25 cellular contexts compared by ENCODE assay signal in the genomic region with DNA sequence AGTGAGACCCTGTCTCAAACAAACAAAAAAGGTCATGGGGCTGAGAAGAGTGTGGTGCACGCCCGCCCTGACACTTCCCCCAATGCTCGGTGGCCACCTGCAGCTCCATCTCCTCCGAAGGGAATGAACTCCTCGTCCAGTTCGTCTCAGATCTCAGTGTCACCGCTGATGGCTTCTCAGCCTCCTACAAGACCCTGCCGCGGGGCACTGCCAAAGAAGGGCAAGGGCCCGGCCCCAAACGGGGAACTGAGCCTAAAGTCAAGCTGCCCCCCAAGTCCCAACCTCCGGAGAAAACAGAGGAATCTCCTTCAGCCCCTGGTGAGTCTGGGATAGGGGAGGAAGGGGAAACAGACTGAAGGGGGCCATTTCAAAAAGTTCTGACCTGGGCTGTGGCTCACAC. TPM values are rescaled to one million over a fixed set of nuclear protein-coding genes. Genes with fewer than 3 reads are reported as not detected.
DNase-seq lines count a peak whose midpoint lies in the region; FAIRE-seq and TF ChIP-seq lines count a peak whose summit lies in the region.
"Had no signal": no experiment of that assay in that cellular context is flagged by ENCODE, and none has a peak within 500 bp of the region (broad histone marks: within the 10 kb centered on the region; RNA-seq: fewer than 3 reads in every experiment).

No MANE protein-coding gene starts in this region.

- H3K4me1 ChIP-seq in CD8-positive, alpha-beta memory T cell (ENCODE audit: insufficient read depth, low read length): peaks cover 18% of the 10 kb centered on the region
- peaks cover 32% of the 10 kb centered on the region for H3K4me1 ChIP-seq in neural progenitor cell
- peaks cover 6% of the 10 kb centered on the region for H3K4me1 ChIP-seq in BE2C

- no peaks in the 10 kb centered on the region for H3K27me3 Mint-ChIP-seq in T-helper 2 cell treated with Interferon-gamma antibody and Interleukin-4, amounts not matched to agents 5 μg/mL and 100 μg/mL, for 36 hours (ENCODE audit: low read depth)
- no peaks in the 10 kb centered on the region for H3K27me3 Mint-ChIP-seq in CD8-positive, alpha-beta memory T cell
- H3K27me3 Mint-ChIP-seq in brain (peaks cover 42% of the 10 kb centered on the region), neural progenitor cell (ENCODE audit: insufficient read depth, low read depth) (peaks cover 13% of the 10 kb centered on the region)

- no peak overlapping the region for H3K27ac Mint-ChIP-seq in T-helper 2 cell treated with Interferon-gamma antibody and Interleukin-4, amounts not matched to agents 5 μg/mL and 100 μg/mL, for 36 hours
- H3K27ac Mint-ChIP-seq in CD8-positive, alpha-beta memory T cell: peak overlapping the region in 1 of 8 donors; percentile 64
- H3K27ac Mint-ChIP-seq in brain (no peak overlapping the region), neural progenitor cell (no peak overlapping the region)

- peaks cover 45% of the 10 kb centered on the region for H3F3A ChIP-seq in neural progenitor cell (ENCODE audit: low read depth)

- no peak for FAIRE-seq in frontal cortex (lab: Jason Lieb, UNC)
- FAIRE-seq: colon, endometrium had no signal

- no peak for DNase-seq in T-helper 2 cell treated with Interferon-gamma antibody and Interleukin-4, amounts not matched to agents 5 μg/mL and 100 μg/mL, for 36 hours (ENCODE audit: low spot score)
- DNase-seq in T-helper 2 cell (no peak), neural progenitor cell (ENCODE audit: low spot score) (no peak), kidney tubule cell (ENCODE audit: low spot score) (no peak), frontal cortex (ENCODE audit: low spot score in 2 of 2) (no peak), BE2C (no peak)
- no peak for DNase-seq in CD8-positive, alpha-beta memory T cell
- DNase-seq: 8988T; DMS 273 treated with DMSO at 0.1 percent for 48 hours; NCI-H2171; SHP77 treated with DMSO at 0.1 percent for 48 hours; stimulated activated CD4-positive, alpha-beta T cell treated with anti-CD3 and anti-CD28 coated beads, Interleukin-4, amount 100 ng/mL, for 4 hours had no signal

- no peak overlapping the region for H3K27ac ChIP-seq in CD8-positive, alpha-beta memory T cell (ENCODE audit: low read depth, low read length)
- no peak overlapping the region for H3K27ac ChIP-seq in neural progenitor cell
- H3K27ac ChIP-seq: HL-60 had no signal

- H3K36me3 Mint-ChIP-seq in T-helper 2 cell treated with Interferon-gamma antibody and Interleukin-4, amounts not matched to agents 5 μg/mL and 100 μg/mL, for 36 hours (ENCODE audit: low read depth): no peaks in the 10 kb centered on the region
- H3K36me3 Mint-ChIP-seq in CD8-positive, alpha-beta memory T cell: no peaks in the 10 kb centered on the region
- H3K36me3 Mint-ChIP-seq in brain (no peaks in the 10 kb centered on the region), neural progenitor cell (no peaks in the 10 kb centered on the region)
- H3K36me3 Mint-ChIP-seq: activated naive CD4-positive, alpha-beta T cell treated with anti-CD3 and anti-CD28 coated beads, Interleukin-2, amount 50 U/mL, for 72 hours had no signal

- no peak for TF ChIP-seq CTCF in brain (conservative IDR thresholded peaks at IDR 0.05)
- TF ChIP-seq CTCF in neural progenitor cell (IDR thresholded peaks at IDR 0.05): no peak
- TF ChIP-seq CTCF in BE2C (IDR thresholded peaks at IDR 0.05; ENCODE audit: low read depth, low read length): no peak

- peaks cover 12% of the 10 kb centered on the region for H3K4me1 Mint-ChIP-seq in T-helper 2 cell treated with Interferon-gamma antibody and Interleukin-4, amounts not matched to agents 5 μg/mL and 100 μg/mL, for 36 hours (ENCODE audit: low read depth)
- peaks cover 11 to 34% (median 18%) of the 10 kb centered on the region in 3 donors for H3K4me1 Mint-ChIP-seq in CD8-positive, alpha-beta memory T cell
- peaks cover 46% of the 10 kb centered on the region for H3K4me1 Mint-ChIP-seq in brain
- peaks cover 36% of the 10 kb centered on the region for H3K4me1 Mint-ChIP-seq in neural progenitor cell

- H3K4me3 Mint-ChIP-seq in T-helper 2 cell treated with Interferon-gamma antibody and Interleukin-4, amounts not matched to agents 5 μg/mL and 100 μg/mL, for 36 hours: peak overlapping the region; percentile 91
- H3K4me3 Mint-ChIP-seq in CD8-positive, alpha-beta memory T cell: peak overlapping the region in 6 of 7 donors; percentile 11 to 95 (median 72)
- H3K4me3 Mint-ChIP-seq in brain (peak overlapping the region; percentile 67 to 91 (median 85)), neural progenitor cell (peak overlapping the region; percentile 50)

- POLR2A ChIA-PET in CD8-positive, alpha-beta memory T cell (lab: Charles Lee): interaction anchor here (1.2 to 1.3 kb wide), 2 partner anchors 22 to 99 kb away, joined by 4 to 5 read pairs; no protein-coding TSS in a partner anchor

- no peaks in the 10 kb centered on the region for H3K9me3 Mint-ChIP-seq in T-helper 2 cell treated with Interferon-gamma antibody and Interleukin-4, amounts not matched to agents 5 μg/mL and 100 μg/mL, for 36 hours
- no peaks in the 10 kb centered on the region for H3K9me3 Mint-ChIP-seq in CD8-positive, alpha-beta memory T cell
- H3K9me3 Mint-ChIP-seq in brain: no peaks in the 10 kb centered on the region
- H3K9me3 Mint-ChIP-seq in neural progenitor cell: no peaks in the 10 kb centered on the region
- H3K9me3 Mint-ChIP-seq: activated naive CD4-positive, alpha-beta T cell treated with anti-CD3 and anti-CD28 coated beads, Interleukin-2, amount 50 U/mL, for 72 hours had no signal

- no peaks in the 10 kb centered on the region for H3K9me3 ChIP-seq in CD8-positive, alpha-beta memory T cell (ENCODE audit: low read length)
- no peaks in the 10 kb centered on the region for H3K9me3 ChIP-seq in neural progenitor cell (ENCODE audit: low read depth)
- H3K9me3 ChIP-seq in BE2C: no peaks in the 10 kb centered on the region
- H3K9me3 ChIP-seq: mucosa of descending colon, spleen, stomach, transverse colon had no signal

- CTCF ChIA-PET in CD8-positive, alpha-beta memory T cell (lab: Charles Lee): interaction anchor here (0.9 to 1.9 kb wide), 6 partner anchors 17 to 99 kb away, joined by 3 to 10 read pairs (median 8); a partner anchor contains a TSS

- no peak overlapping the region for H3K9ac ChIP-seq in neural progenitor cell

- H4K20me1 ChIP-seq in neural progenitor cell (ENCODE audit: low read depth): peaks cover 5% of the 10 kb centered on the region

- no peaks in the 10 kb centered on the region for H3K27me3 ChIP-seq in CD8-positive, alpha-beta memory T cell (ENCODE audit: insufficient read depth, low read length, poor library complexity, severe bottlenecking)
- peaks cover 30% of the 10 kb centered on the region for H3K27me3 ChIP-seq in neural progenitor cell
- H3K27me3 ChIP-seq in BE2C: no peaks in the 10 kb centered on the region
- H3K27me3 ChIP-seq: transverse colon had no signal

- H2AFZ ChIP-seq in neural progenitor cell (replicated peaks): no peak overlapping the region

- H3K36me3 ChIP-seq in CD8-positive, alpha-beta memory T cell (ENCODE audit: insufficient read depth, low read length): no peaks in the 10 kb centered on the region
- no peaks in the 10 kb centered on the region for H3K36me3 ChIP-seq in neural progenitor cell
- peaks cover 36% of the 10 kb centered on the region for H3K36me3 ChIP-seq in BE2C
- H3K36me3 ChIP-seq: spleen, stomach, transverse colon had no signal

- H3K79me2 ChIP-seq in neural progenitor cell (ENCODE audit: low read depth): no peaks in the 10 kb centered on the region

- peak overlapping the region; percentile 90 for H3K4me2 ChIP-seq in neural progenitor cell

- H3K4me3 ChIP-seq in CD8-positive, alpha-beta memory T cell (ENCODE audit: low read length): no peak overlapping the region
- H3K4me3 ChIP-seq in neural progenitor cell: no peak overlapping the region
- no peak overlapping the region for H3K4me3 ChIP-seq in BE2C (ENCODE audit: low read depth, low read length)
- H3K4me3 ChIP-seq: mucosa of descending colon had no signal

RNA-seq across cellular contexts. Expression of a gene that starts 4.2 kb away (rescaled TPM):
- 1 to 10 TPM; 6.8 TPM for total RNA-seq in CD8-positive, alpha-beta memory T cell
- polyA plus RNA-seq in CD8-positive, alpha-beta memory T cell: 1.6 TPM
- polyA plus RNA-seq in brain (ENCODE audit: insufficient read depth, low read depth, low replicate concordance): 24.2 TPM
- total RNA-seq in neural progenitor cell (ENCODE audit: low replicate concordance): 6.6 and 8.5 TPM in 2 replicates
- 3.3 TPM for total RNA-seq in frontal cortex
- 923 TPM for polyA plus RNA-seq in BE2C (2012; ENCODE audit: insufficient read depth, insufficient read length, low read depth)

RNA-seq across cellular contexts. Expression of a gene that starts 6.0 kb away (rescaled TPM):
- 10 to 100 TPM; 16.2 to 16.3 TPM for total RNA-seq in CD8-positive, alpha-beta memory T cell
- 29.7 TPM for polyA plus RNA-seq in CD8-positive, alpha-beta memory T cell
- 47.9 TPM for polyA plus RNA-seq in brain (ENCODE audit: insufficient read depth, low read depth, low replicate concordance)
- total RNA-seq in neural progenitor cell (ENCODE audit: low replicate concordance) (3.0 and 11.5 TPM in 2 replicates), frontal cortex (9.0 TPM)
- 69.4 TPM for polyA plus RNA-seq in BE2C (2012; ENCODE audit: insufficient read depth, insufficient read length, low read depth)

RNA-seq across cellular contexts. Expression of a gene that starts 20.2 kb away (rescaled TPM):
- under 1 TPM; 0.47 to 0.50 TPM for total RNA-seq in CD8-positive, alpha-beta memory T cell
- polyA plus RNA-seq in CD8-positive, alpha-beta memory T cell: not detected
- 0.53 TPM for polyA plus RNA-seq in brain (ENCODE audit: insufficient read depth, low read depth, low replicate concordance)
- total RNA-seq in neural progenitor cell (ENCODE audit: low replicate concordance) (1.2 and 2.5 TPM in 2 replicates), frontal cortex (0.41 TPM)
- polyA plus RNA-seq in BE2C (2012; ENCODE audit: insufficient read depth, insufficient read length, low read depth): 3.0 TPM

RNA-seq across cellular contexts. Expression of a gene that starts 20.4 kb away (rescaled TPM):
- total RNA-seq in CD8-positive, alpha-beta memory T cell: 100 to 1,000 TPM; 101 to 109 TPM
- 153 TPM for polyA plus RNA-seq in CD8-positive, alpha-beta memory T cell
- 32.4 TPM for polyA plus RNA-seq in brain (ENCODE audit: insufficient read depth, low read depth, low replicate concordance)
- total RNA-seq in neural progenitor cell (ENCODE audit: low replicate concordance) (4.5 and 55.9 TPM in 2 replicates), frontal cortex (6.1 TPM)
- polyA plus RNA-seq in BE2C (2012; ENCODE audit: insufficient read depth, insufficient read length, low read depth): 200 TPM

RNA-seq across cellular contexts. Expression of a gene that starts 32.6 kb away (rescaled TPM):
- 10 to 100 TPM; 13.9 to 14.3 TPM for total RNA-seq in CD8-positive, alpha-beta memory T cell
- polyA plus RNA-seq in CD8-positive, alpha-beta memory T cell: 0.56 TPM
- polyA plus RNA-seq in brain (ENCODE audit: insufficient read depth, low read depth, low replicate concordance): 0.81 TPM
- total RNA-seq in neural progenitor cell (ENCODE audit: low replicate concordance) (1.5 TPM in 1 of 2 replicates, not detected in the other), frontal cortex (not detected)
- polyA plus RNA-seq in BE2C (2012; ENCODE audit: insufficient read depth, insufficient read length, low read depth): 7.0 TPM
- total RNA-seq: fibroblast of lung, G401, IMR-90, M059J had no signal
